Comparison of ENCODE assay signal across 9 cellular contexts in genomic region chr11:3861698-3862097, GRCh38. TPM values are rescaled to one million over a fixed set of nuclear protein-coding genes. Genes with fewer than 3 reads are reported as not detected.
DNase-seq lines count a peak whose midpoint lies in the region; ATAC-seq, FAIRE-seq and TF ChIP-seq lines count a peak whose summit lies in the region.
"Had no signal": no experiment of that assay in that cellular context is flagged by ENCODE, and none has a peak within 500 bp of the region (broad histone marks: within the 10 kb centered on the region; RNA-seq: fewer than 3 reads in every experiment).

No MANE protein-coding gene starts in this region.

- no peak overlapping the region for H2AFZ ChIP-seq in Loucy (ENCODE audit: low read length)

- no peak for ATAC-seq in activated CD8-positive, alpha-beta T cell treated with anti-CD3 and anti-CD28 coated beads for 36 hours
- ATAC-seq in natural killer cell (no peak), GM21576 (IDR thresholded peaks at IDR 0.05; ENCODE audit: unreplicated experiment) (no peak)

- POLR2A ChIA-PET in activated CD8-positive, alpha-beta T cell treated with anti-CD3 and anti-CD28 coated beads for 36 hours (lab: Charles Lee): interaction anchor here (0.7 to 1.4 kb wide), 4 partner anchors 9 to 106 kb away, joined by 3 to 5 read pairs (median 3); no protein-coding TSS in a partner anchor

- intact Hi-C loops in activated CD8-positive, alpha-beta T cell treated with anti-CD3 and anti-CD28 coated beads for 36 hours (cut with micrococcal nuclease): no loop called here
- intact Hi-C loops in natural killer cell (cut with micrococcal nuclease): no loop called here

- H3K9me3 Mint-ChIP-seq in activated CD8-positive, alpha-beta T cell treated with anti-CD3 and anti-CD28 coated beads for 36 hours: peaks cover 1% of the 10 kb centered on the region
- no peaks in the 10 kb centered on the region for H3K9me3 Mint-ChIP-seq in natural killer cell

- H3K36me3 Mint-ChIP-seq in activated CD8-positive, alpha-beta T cell treated with anti-CD3 and anti-CD28 coated beads for 36 hours (ENCODE audit: low read depth): peaks cover 32% of the 10 kb centered on the region
- H3K36me3 Mint-ChIP-seq in natural killer cell: no peaks in the 10 kb centered on the region

- peaks cover 84% of the 10 kb centered on the region for H3K4me1 Mint-ChIP-seq in activated CD8-positive, alpha-beta T cell treated with anti-CD3 and anti-CD28 coated beads for 36 hours (ENCODE audit: low read depth)
- H3K4me1 Mint-ChIP-seq in natural killer cell: peaks cover 88 to 92% of the 10 kb centered on the region in 2 donors

- H3K27ac Mint-ChIP-seq in activated CD8-positive, alpha-beta T cell treated with anti-CD3 and anti-CD28 coated beads for 36 hours: peak overlapping the region; percentile 91
- peak overlapping the region; percentile 83 to 85 for H3K27ac Mint-ChIP-seq in natural killer cell

- H3K4me2 ChIP-seq in Loucy (ENCODE audit: low read depth, low read length, poor library complexity, severe bottlenecking): peak overlapping the region; percentile 92

- peak overlapping the region; percentile 82 for H3K4me3 Mint-ChIP-seq in activated CD8-positive, alpha-beta T cell treated with anti-CD3 and anti-CD28 coated beads for 36 hours
- peak overlapping the region; percentile 96 for H3K4me3 Mint-ChIP-seq in natural killer cell

- peaks cover 50% of the 10 kb centered on the region for H4K20me1 ChIP-seq in Loucy (ENCODE audit: insufficient read depth, low read length, poor library complexity, severe bottlenecking)

- DNase-seq in GM12865 (ENCODE audit: low read depth): peak; percentile 49
- peak; percentile 68 for DNase-seq in activated CD8-positive, alpha-beta T cell treated with anti-CD3 and anti-CD28 coated beads for 36 hours
- no peak for DNase-seq in natural killer cell
- no peak for DNase-seq in ACHN
- no peak for DNase-seq in RCC 7860 (ENCODE audit: low spot score)
- DNase-seq: foreskin melanocyte, NCI-H526 had no signal

- CTCF ChIA-PET in activated CD8-positive, alpha-beta T cell treated with anti-CD3 and anti-CD28 coated beads for 36 hours (lab: Charles Lee): interaction anchor here (0.8 to 5.1 kb wide), 3 partner anchors 13 to 211 kb away, joined by 3 to 22 read pairs (median 4); no protein-coding TSS in a partner anchor

- no peaks in the 10 kb centered on the region for H3K27me3 ChIP-seq in Loucy (ENCODE audit: insufficient read depth, low read length, poor library complexity, severe bottlenecking)

- H3K4me3 ChIP-seq in GM12865 (ENCODE audit: low read depth, low read length) (peak overlapping the region; percentile 11), Loucy (ENCODE audit: low read length, poor library complexity, severe bottlenecking) (peak overlapping the region; percentile 87)

- H3K36me3 ChIP-seq in Loucy (ENCODE audit: insufficient read depth, low read length): no peaks in the 10 kb centered on the region

- no peak for TF ChIP-seq CTCF in GM12865 (IDR thresholded peaks at IDR 0.05; ENCODE audit: insufficient read depth, low read depth, low read length, missing control alignments)
- TF ChIP-seq CTCF in Loucy (conservative IDR thresholded peaks at IDR 0.05; ENCODE audit: low read length): no peak
- no peak for TF ChIP-seq CTCF in activated CD8-positive, alpha-beta T cell treated with anti-CD3 and anti-CD28 coated beads for 36 hours (IDR thresholded peaks at IDR 0.05)
- no peak for TF ChIP-seq CTCF in natural killer cell (IDR thresholded peaks at IDR 0.05)

- no peaks in the 10 kb centered on the region for H3K9me2 ChIP-seq in Loucy (replicated peaks; ENCODE audit: low read depth, low read length)

- peak overlapping the region; percentile 80 for H3K9ac ChIP-seq in Loucy (ENCODE audit: low read depth, low read length, poor library complexity, severe bottlenecking)

- H3K27me3 Mint-ChIP-seq in activated CD8-positive, alpha-beta T cell treated with anti-CD3 and anti-CD28 coated beads for 36 hours: no peaks in the 10 kb centered on the region
- no peaks in the 10 kb centered on the region for H3K27me3 Mint-ChIP-seq in natural killer cell (ENCODE audit: low read depth in 2 of 2)

- H3K79me2 ChIP-seq in Loucy (ENCODE audit: insufficient read depth, low read length): peaks cover 100% of the 10 kb centered on the region

- H3F3A ChIP-seq in Loucy (ENCODE audit: low read depth): peaks cover 16% of the 10 kb centered on the region

- no peaks in the 10 kb centered on the region for H3K9me3 ChIP-seq in Loucy (ENCODE audit: insufficient read depth, low read depth, low read length)

- in situ Hi-C loops in ACHN (cut with HindIII; ENCODE audit: low pct_ligation_motif_present, low pct_unique_long_range_greater_than_20kb, low sequenced_read_pairs): loop anchor here (25.0 kb wide), 1 partner anchor 101 kb away; no protein-coding TSS in a partner anchor

- FAIRE-seq in RCC 7860 (lab: Jason Lieb, UNC): no peak

- peaks cover 82% of the 10 kb centered on the region for H3K4me1 ChIP-seq in Loucy (ENCODE audit: insufficient read depth, low read length, poor library complexity, severe bottlenecking)

RNA-seq across cellular contexts. Expression of gene STIM1, which starts 6.2 kb away (rescaled TPM):
- total RNA-seq in activated CD8-positive, alpha-beta T cell treated with anti-CD3 and anti-CD28 coated beads for 36 hours: 10 to 100 TPM; 60.8 to 61.4 TPM
- 100 to 1,000 TPM; 171 to 187 (median 175) TPM for total RNA-seq in natural killer cell

RNA-seq across cellular contexts. Expression of gene RHOG, which starts 20.9 kb away (rescaled TPM):
- 100 to 1,000 TPM; 176 to 188 TPM for total RNA-seq in activated CD8-positive, alpha-beta T cell treated with anti-CD3 and anti-CD28 coated beads for 36 hours
- 100 to 1,000 TPM; 114 to 145 (median 137) TPM for total RNA-seq in natural killer cell

RNA-seq across cellular contexts. Expression of gene PGAP2, which starts 53.3 kb away (rescaled TPM):
- total RNA-seq in activated CD8-positive, alpha-beta T cell treated with anti-CD3 and anti-CD28 coated beads for 36 hours: 10 to 100 TPM; 33.1 to 36.7 TPM
- 10 to 100 TPM in 1 of 3 donors, 1 to 10 TPM in 2; 9.5 to 17.5 (median 9.8) TPM for total RNA-seq in natural killer cell

Comparison
In these comparisons a context has a peak if more than half of its experiments do, and no peak if none do; other contexts are left out.
1. DNase-seq: peak in GM12865 (single experiment) and activated CD8-positive, alpha-beta T cell treated with anti-CD3 and anti-CD28 coated beads for 36 hours (single experiment); none in natural killer cell (single experiment), ACHN (single experiment) and RCC 7860 (single experiment).